1 cellular context compared by ENCODE assay signal in the genomic region with DNA sequence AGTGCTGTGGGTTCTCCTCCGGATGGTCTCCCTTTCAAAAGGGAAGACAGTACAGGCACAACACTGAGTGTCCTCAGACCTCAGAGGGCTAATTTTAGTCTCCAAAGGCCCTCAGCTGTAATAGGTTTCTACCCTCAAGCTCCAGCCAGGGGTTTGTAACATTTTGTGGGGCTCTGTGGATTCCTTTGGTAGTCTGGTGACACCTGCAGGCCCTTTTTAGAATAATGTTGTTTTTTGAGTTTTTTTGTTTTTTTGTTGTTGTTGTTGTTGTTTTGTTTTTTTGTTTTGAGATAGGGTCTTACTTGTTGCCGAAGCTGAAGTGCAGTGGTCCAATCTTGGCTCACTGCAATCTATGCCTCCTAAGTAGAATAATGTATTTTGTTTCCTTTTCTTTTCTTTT.
TF ChIP-seq lines count a peak whose summit lies in the region.

No MANE protein-coding gene starts in this region.

TF ChIP-seq in WTC11, 78 proteins besides CTCF, POLR2A, EP300 and RAD21 (continued from another document):
- TF ChIP-seq E2F4 (CRISPR knock-in tag; IDR thresholded peaks at IDR 0.05; ENCODE audit: borderline replicate concordance, low read depth) (no peak), ARID4B (CRISPR knock-in tag; IDR thresholded peaks at IDR 0.05; ENCODE audit: borderline replicate concordance) (no peak), ZNF138 (CRISPR knock-in tag; conservative IDR thresholded peaks at IDR 0.05) (no peak), EMX1 (CRISPR knock-in tag; IDR thresholded peaks at IDR 0.05) (no peak), SMAD3 (CRISPR knock-in tag; IDR thresholded peaks at IDR 0.05; ENCODE audit: borderline replicate concordance) (no peak), ZBTB21 (CRISPR knock-in tag; IDR thresholded peaks at IDR 0.05; ENCODE audit: borderline replicate concordance) (no peak)
TF ChIP-seq in WTC11: peak in this region for 0.
